ENCODE assay signal across 14 cellular contexts in genomic region chr15:99967841-99968371, GRCh38.
DNase-seq lines count a peak whose midpoint lies in the region; ATAC-seq and TF ChIP-seq lines count a peak whose summit lies in the region.
"Had no signal": no experiment of that assay in that cellular context is flagged by ENCODE, and none has a peak within 500 bp of the region (broad histone marks: within the 10 kb centered on the region; RNA-seq: fewer than 3 reads in every experiment).

No MANE protein-coding gene starts in this region.

- H3K4me3 ChIP-seq in right atrium auricular region, result no peak overlapping the region

- TF ChIP-seq CTCF in right atrium auricular region (IDR thresholded peaks at IDR 0.05), result no peak

- H3K9me3 ChIP-seq in right atrium auricular region, result no peaks in the 10 kb centered on the region

- intact Hi-C loops in Right ventricle myocardium superior (cut with DNase I), result loop anchor here (10.0 kb wide), 1 partner anchor 157 kb away; no protein-coding TSS in a partner anchor

- no peaks in the 10 kb centered on the region for H3K27me3 ChIP-seq in right atrium auricular region

- peak; percentile 61 for ATAC-seq in Right ventricle myocardium superior (ENCODE audit: poor library complexity)
- ATAC-seq in HG02973 (IDR thresholded peaks at IDR 0.05; ENCODE audit: unreplicated experiment), result no peak
- ATAC-seq: activated CD4-positive, alpha-beta T cell treated with anti-CD3 and anti-CD28 coated beads for 36 hours; T-helper 17 cell had no signal

- DNase-seq in Right ventricle myocardium superior (no peak), right atrium auricular region (ENCODE audit: low spot score) (no peak), RKO (ENCODE audit: low spot score) (peak; percentile 1), fibroblast of peridontal ligament (ENCODE audit: extremely low read depth) (peak; percentile 3), NCI-H526 (lab: John Stamatoyannopoulos, UW) (no peak), NCI-H2171 treated with DMSO at 0.1 percent for 48 hours (lab: John Stamatoyannopoulos, UW) (no peak)
- no peak for DNase-seq in activated CD8-positive, alpha-beta memory T cell treated with anti-CD3 and anti-CD28 coated beads for 24 hours
- DNase-seq: activated CD4-positive, alpha-beta T cell treated with anti-CD3 and anti-CD28 coated beads for 36 hours; activated naive CD8-positive, alpha-beta T cell treated with anti-CD3 and anti-CD28 coated beads for 36 hours; effector CD8-positive, alpha-beta T cell; GF-D8; retina; T-helper 17 cell had no signal

- no peak overlapping the region for H3K27ac ChIP-seq in right atrium auricular region

- H3K4me1 ChIP-seq in right atrium auricular region, result no peaks in the 10 kb centered on the region

- no peaks in the 10 kb centered on the region for H3K36me3 ChIP-seq in right atrium auricular region

Comparison
In these comparisons a context has a peak if more than half of its experiments do, and no peak if none do; other contexts are left out.
1. DNase-seq: peak in RKO (single experiment) and fibroblast of peridontal ligament (single experiment); none in Right ventricle myocardium superior (single experiment), right atrium auricular region (single experiment), NCI-H526 (0 of 2), NCI-H2171 treated with DMSO at 0.1 percent for 48 hours (single experiment) and activated CD8-positive, alpha-beta memory T cell treated with anti-CD3 and anti-CD28 coated beads for 24 hours (single experiment).